In the genomic region with DNA sequence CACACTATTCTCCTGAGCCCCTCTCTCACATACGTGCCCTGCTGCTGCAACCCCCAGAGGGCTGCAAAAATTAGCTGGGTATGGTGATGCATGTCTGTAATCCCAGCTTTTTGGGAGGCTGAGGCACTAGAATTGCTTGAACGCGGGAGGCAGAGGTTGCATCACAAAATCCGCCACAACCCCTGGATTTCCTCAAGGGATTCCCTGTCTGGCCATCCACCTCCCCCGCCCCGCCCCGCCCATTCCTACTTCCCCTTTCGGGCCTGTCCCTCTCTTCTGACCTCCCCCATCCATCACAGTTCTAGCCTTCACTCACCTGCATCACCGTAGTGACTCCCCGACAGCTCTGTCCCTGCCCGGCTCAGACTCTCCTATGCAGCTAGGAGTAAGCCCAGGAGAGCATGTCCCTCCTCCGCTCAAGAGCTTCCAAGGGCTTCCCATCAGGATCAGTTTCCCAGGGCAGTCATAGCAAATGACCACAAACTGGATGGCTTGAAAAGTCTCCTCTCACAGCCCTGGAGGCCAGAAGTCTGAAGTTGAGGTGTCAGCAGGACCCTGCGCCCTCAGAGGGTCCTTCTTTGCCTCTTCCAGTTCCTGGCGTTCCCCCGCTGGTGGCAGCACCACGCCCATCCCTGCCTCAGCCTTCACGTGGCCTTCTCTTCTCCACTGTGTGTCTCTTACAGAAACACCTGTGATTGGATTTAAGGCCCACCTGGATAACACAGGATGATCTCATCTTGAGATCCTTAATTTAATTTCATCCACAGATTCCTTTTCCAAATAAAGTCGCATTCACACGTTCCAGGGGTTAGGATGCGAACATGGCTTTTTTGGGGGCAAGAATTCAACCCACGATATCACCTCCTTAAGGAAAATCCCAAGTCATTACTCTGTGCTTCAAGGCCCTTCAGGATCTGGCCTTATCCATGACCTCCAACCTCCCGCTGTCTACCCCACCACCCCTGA, we compare ENCODE assay signal across 1 cellular context.
TF ChIP-seq lines count a peak whose summit lies in the region.

No MANE protein-coding gene starts in this region.

TF ChIP-seq in A549, 52 proteins besides CTCF, POLR2A, EP300 and RAD21:
- TF ChIP-seq ATOH8 (CRISPR knock-in tag; IDR thresholded peaks at IDR 0.05; ENCODE audit: low read depth), result no peak
- TF ChIP-seq, protein P1, sequence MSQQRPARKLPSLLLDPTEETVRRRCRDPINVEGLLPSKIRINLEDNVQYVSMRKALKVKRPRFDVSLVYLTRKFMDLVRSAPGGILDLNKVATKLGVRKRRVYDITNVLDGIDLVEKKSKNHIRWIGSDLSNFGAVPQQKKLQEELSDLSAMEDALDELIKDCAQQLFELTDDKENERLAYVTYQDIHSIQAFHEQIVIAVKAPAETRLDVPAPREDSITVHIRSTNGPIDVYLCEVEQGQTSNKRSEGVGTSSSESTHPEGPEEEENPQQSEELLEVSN (IDR thresholded peaks at IDR 0.05; ENCODE audit: borderline replicate concordance, low read depth), result no peak
- TF ChIP-seq EHF (CRISPR knock-in tag; IDR thresholded peaks at IDR 0.05), result no peak
- TF ChIP-seq, protein P2, sequence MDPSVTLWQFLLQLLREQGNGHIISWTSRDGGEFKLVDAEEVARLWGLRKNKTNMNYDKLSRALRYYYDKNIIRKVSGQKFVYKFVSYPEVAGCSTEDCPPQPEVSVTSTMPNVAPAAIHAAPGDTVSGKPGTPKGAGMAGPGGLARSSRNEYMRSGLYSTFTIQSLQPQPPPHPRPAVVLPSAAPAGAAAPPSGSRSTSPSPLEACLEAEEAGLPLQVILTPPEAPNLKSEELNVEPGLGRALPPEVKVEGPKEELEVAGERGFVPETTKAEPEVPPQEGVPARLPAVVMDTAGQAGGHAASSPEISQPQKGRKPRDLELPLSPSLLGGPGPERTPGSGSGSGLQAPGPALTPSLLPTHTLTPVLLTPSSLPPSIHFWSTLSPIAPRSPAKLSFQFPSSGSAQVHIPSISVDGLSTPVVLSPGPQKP (IDR thresholded peaks at IDR 0.05; ENCODE audit: low read depth, low read length), result no peak
- TF ChIP-seq HOXB13 (CRISPR knock-in tag; IDR thresholded peaks at IDR 0.05; ENCODE audit: low read depth), result no peak
- TF ChIP-seq POLR2AphosphoS2 (conservative IDR thresholded peaks at IDR 0.05; ENCODE audit: low read length), result no peak
- TF ChIP-seq NPAS2 (CRISPR knock-in tag; IDR thresholded peaks at IDR 0.05; ENCODE audit: borderline replicate concordance), result no peak
- no peak for TF ChIP-seq CBX2 (IDR thresholded peaks at IDR 0.05; ENCODE audit: borderline replicate concordance, low read depth)
- TF ChIP-seq ZSCAN20 (CRISPR knock-in tag; IDR thresholded peaks at IDR 0.05), result no peak
- TF ChIP-seq, protein P3, sequence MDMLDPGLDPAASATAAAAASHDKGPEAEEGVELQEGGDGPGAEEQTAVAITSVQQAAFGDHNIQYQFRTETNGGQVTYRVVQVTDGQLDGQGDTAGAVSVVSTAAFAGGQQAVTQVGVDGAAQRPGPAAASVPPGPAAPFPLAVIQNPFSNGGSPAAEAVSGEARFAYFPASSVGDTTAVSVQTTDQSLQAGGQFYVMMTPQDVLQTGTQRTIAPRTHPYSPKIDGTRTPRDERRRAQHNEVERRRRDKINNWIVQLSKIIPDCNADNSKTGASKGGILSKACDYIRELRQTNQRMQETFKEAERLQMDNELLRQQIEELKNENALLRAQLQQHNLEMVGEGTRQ (IDR thresholded peaks at IDR 0.05), result no peak
- no peak for TF ChIP-seq ZFP36 (IDR thresholded peaks at IDR 0.05; ENCODE audit: borderline replicate concordance, partially characterized antibody)
- TF ChIP-seq MAZ (IDR thresholded peaks at IDR 0.05; ENCODE audit: borderline replicate concordance, low read depth, low read length), result no peak
- no peak for TF ChIP-seq FOSL2 (IDR thresholded peaks at IDR 0.05)
- TF ChIP-seq FOSL2 (CRISPR knock-in tag; IDR thresholded peaks at IDR 0.05), result no peak
- TF ChIP-seq SMC3 (IDR thresholded peaks at IDR 0.05), result no peak
- TF ChIP-seq NR3C1 (IDR thresholded peaks at IDR 0.05), result no peak
- TF ChIP-seq KDM5A (IDR thresholded peaks at IDR 0.05), result no peak
- TF ChIP-seq ZNF302 (CRISPR knock-in tag; IDR thresholded peaks at IDR 0.05), result no peak
- no peak for TF ChIP-seq CHD4 (IDR thresholded peaks at IDR 0.05; ENCODE audit: borderline replicate concordance)
- TF ChIP-seq RCOR1 (IDR thresholded peaks at IDR 0.05; ENCODE audit: low read depth, low read length), result no peak
- TF ChIP-seq SREBF2 (IDR thresholded peaks at IDR 0.05), result no peak
